ENCODE assay signal across 25 cellular contexts in genomic region chr4:5463936-5464650, GRCh38.
"Had no signal": no experiment of that assay in that cellular context is flagged by ENCODE, and none has a peak within 500 bp of the region (broad histone marks: within the 10 kb centered on the region; RNA-seq: fewer than 3 reads in every experiment).

No MANE protein-coding gene starts in this region.

- H3K9me3 Mint-ChIP-seq: activated B cell treated with CpG ODN at 0.5 μM for 24 hours; activated CD4-positive, alpha-beta memory T cell treated with anti-CD3 and anti-CD28 coated beads for 36 hours; activated CD4-positive, alpha-beta T cell treated with anti-CD3 and anti-CD28 coated beads, Interleukin-2, amount 10 ng/mL, durations not matched to agents 24 days and 14 days; activated naive CD4-positive, alpha-beta T cell treated with anti-CD3 and anti-CD28 coated beads for 36 hours; activated T-helper 17 cell treated with anti-CD3 and anti-CD28 coated beads, Interleukin-2, amount 50 U/mL, for 72 hours had no signal

- H3K36me3 ChIP-seq: brain microvascular endothelial cell had no signal

- DNase-seq: activated B cell treated with CpG ODN at 0.5 μM for 24 hours; activated CD4-positive, alpha-beta memory T cell treated with anti-CD3 and anti-CD28 coated beads for 36 hours; activated CD4-positive, alpha-beta T cell treated with anti-CD3 and anti-CD28 coated beads for 1 hour; activated CD4-positive, alpha-beta T cell treated with anti-CD3 and anti-CD28 coated beads, Interleukin-2, amount 10 ng/mL, durations not matched to agents 24 days and 14 days; activated CD8-positive, alpha-beta memory T cell treated with anti-CD3 and anti-CD28 coated beads for 24 hours; activated gamma-delta T cell; activated naive CD4-positive, alpha-beta T cell treated with anti-CD3 and anti-CD28 coated beads for 36 hours; activated T-cell treated with anti-CD3 and anti-CD28 coated beads for 4 hours; activated T-cell treated with anti-CD3 and anti-CD28 coated beads, Interleukin-2, amount 50 U/mL, for 48 hours; brain microvascular endothelial cell; caudate nucleus; NCI-H1092; NCI-H1417; NCI-H1930; NCI-H345; NCI-H510A; NCI-H526 treated with DMSO at 0.1 percent for 48 hours; NCI-H82; SIG-M5; T-helper 17 cell; T1000 had no signal

- H3K27me3 Mint-ChIP-seq: activated B cell treated with CpG ODN at 0.5 μM for 24 hours; activated CD4-positive, alpha-beta memory T cell treated with anti-CD3 and anti-CD28 coated beads for 36 hours; activated CD4-positive, alpha-beta T cell treated with anti-CD3 and anti-CD28 coated beads, Interleukin-2, amount 10 ng/mL, durations not matched to agents 24 days and 14 days; activated naive CD8-positive, alpha-beta T cell had no signal

- H3K27ac ChIP-seq: brain microvascular endothelial cell had no signal

- H3K27me3 ChIP-seq: brain microvascular endothelial cell had no signal

- H3K36me3 Mint-ChIP-seq: activated CD4-positive, alpha-beta memory T cell treated with anti-CD3 and anti-CD28 coated beads for 36 hours; activated naive CD8-positive, alpha-beta T cell had no signal

- FAIRE-seq: K562, TTC549 had no signal

- H3K27ac Mint-ChIP-seq: activated B cell treated with CpG ODN at 0.5 μM for 24 hours; activated CD4-positive, alpha-beta memory T cell treated with anti-CD3 and anti-CD28 coated beads for 36 hours; activated CD4-positive, alpha-beta T cell treated with anti-CD3 and anti-CD28 coated beads, Interleukin-2, amount 10 ng/mL, durations not matched to agents 24 days and 14 days; activated naive CD4-positive, alpha-beta T cell treated with anti-CD3 and anti-CD28 coated beads for 36 hours; activated naive CD8-positive, alpha-beta T cell; activated T-helper 17 cell treated with anti-CD3 and anti-CD28 coated beads, Interleukin-2, amount 50 U/mL, for 72 hours; T-helper 17 cell had no signal

- H3K4me3 Mint-ChIP-seq: activated B cell treated with CpG ODN at 0.5 μM for 24 hours; activated CD4-positive, alpha-beta memory T cell treated with anti-CD3 and anti-CD28 coated beads for 36 hours; activated CD4-positive, alpha-beta T cell treated with anti-CD3 and anti-CD28 coated beads, Interleukin-2, amount 10 ng/mL, durations not matched to agents 24 days and 14 days; activated naive CD4-positive, alpha-beta T cell treated with anti-CD3 and anti-CD28 coated beads for 36 hours; activated naive CD8-positive, alpha-beta T cell; activated T-helper 17 cell treated with anti-CD3 and anti-CD28 coated beads, Interleukin-2, amount 50 U/mL, for 72 hours; T-helper 17 cell had no signal

- H3K4me1 Mint-ChIP-seq: activated B cell treated with CpG ODN at 0.5 μM for 24 hours; activated CD4-positive, alpha-beta T cell treated with anti-CD3 and anti-CD28 coated beads, Interleukin-2, amount 10 ng/mL, durations not matched to agents 24 days and 14 days; activated T-helper 17 cell treated with anti-CD3 and anti-CD28 coated beads, Interleukin-2, amount 50 U/mL, for 72 hours; T-helper 17 cell had no signal

- H3K4me3 ChIP-seq: K562 had no signal

- ATAC-seq: activated T-helper 17 cell treated with anti-CD3 and anti-CD28 coated beads, Interleukin-2, amount 50 U/mL, for 72 hours; K562; T-helper 17 cell had no signal
